ENCODE assay signal across 9 cellular contexts in genomic region chr9:96139592-96140251, GRCh38.
A peak's percentile ranks its signal among the peaks of the same experiment; 100 is the strongest.
DNase-seq lines count a peak whose midpoint lies in the region; ATAC-seq and TF ChIP-seq lines count a peak whose summit lies in the region.
"Had no signal": no experiment of that assay in that cellular context is flagged by ENCODE, and none has a peak within 500 bp of the region (broad histone marks: within the 10 kb centered on the region; RNA-seq: fewer than 3 reads in every experiment).

No MANE protein-coding gene starts in this region.

- no peak for TF ChIP-seq CTCF in RWPE1 (conservative IDR thresholded peaks at IDR 0.05; ENCODE audit: low read depth)

- H3K27ac ChIP-seq in RWPE1, result peak overlapping the region; percentile 91

- ATAC-seq in HG03135 (IDR thresholded peaks at IDR 0.05; ENCODE audit: unreplicated experiment), result no peak

- DNase-seq in GM04504 (ENCODE audit: low read depth) (peak; percentile 67), RWPE1 (ENCODE audit: low spot score) (peak; percentile 68), fibroblast of the conjunctiva (ENCODE audit: low read depth) (peak; percentile 97), NCI-H1417 treated with DMSO at 0.1 percent for 48 hours (lab: John Stamatoyannopoulos, UW) (no peak), NCI-H510A treated with DMSO at 0.1 percent for 48 hours (lab: John Stamatoyannopoulos, UW) (no peak)
- no peak for DNase-seq in central memory CD4-positive, alpha-beta T cell
- DNase-seq: NCI-H1436 treated with DMSO at 0.1 percent for 48 hours had no signal

- H3K27me3 ChIP-seq in skeletal muscle satellite cell (ENCODE audit: control insufficient read depth, insufficient read depth, low read length), result no peaks in the 10 kb centered on the region

- CTCF ChIA-PET in RWPE1 (lab: Yijun Ruan, JAX), result interaction anchor here (0.6 kb wide), 1 partner anchor 1872 kb away, joined by 3 read pairs; no protein-coding TSS in a partner anchor

- H3K4me3 ChIP-seq in skeletal muscle satellite cell (ENCODE audit: low read length), result peak overlapping the region; percentile 15

- H3K4me1 ChIP-seq in skeletal muscle satellite cell (ENCODE audit: control insufficient read depth, insufficient read depth, low read length), result peaks cover 49% of the 10 kb centered on the region

- POLR2A ChIA-PET in RWPE1 (lab: Yijun Ruan, JAX; ENCODE audit: low non-redundant PET), result interaction anchor here (0.9 kb wide), 1 partner anchor 264 kb away, joined by 3 read pairs; the partner anchor contains the start of gene ERCC6L2

- H3K9ac ChIP-seq in skeletal muscle satellite cell (ENCODE audit: low read depth, low read length), result no peak overlapping the region

- no peaks in the 10 kb centered on the region for H3K36me3 ChIP-seq in skeletal muscle satellite cell (ENCODE audit: insufficient read depth, low read length)

- H3K9me3 ChIP-seq in skeletal muscle satellite cell (replicated peaks; ENCODE audit: low read length), result no peaks in the 10 kb centered on the region

- peak overlapping the region; percentile 70 for H3K4me2 ChIP-seq in skeletal muscle satellite cell (ENCODE audit: low read length)

Comparison
In these comparisons a context has a peak if more than half of its experiments do, and no peak if none do; other contexts are left out.
1. DNase-seq: peak in GM04504 (single experiment), RWPE1 (single experiment) and fibroblast of the conjunctiva (single experiment); none in NCI-H1417 treated with DMSO at 0.1 percent for 48 hours (single experiment), NCI-H510A treated with DMSO at 0.1 percent for 48 hours (single experiment) and central memory CD4-positive, alpha-beta T cell (single experiment).